Comparison of ENCODE assay signal across 15 cellular contexts in the genomic region with DNA sequence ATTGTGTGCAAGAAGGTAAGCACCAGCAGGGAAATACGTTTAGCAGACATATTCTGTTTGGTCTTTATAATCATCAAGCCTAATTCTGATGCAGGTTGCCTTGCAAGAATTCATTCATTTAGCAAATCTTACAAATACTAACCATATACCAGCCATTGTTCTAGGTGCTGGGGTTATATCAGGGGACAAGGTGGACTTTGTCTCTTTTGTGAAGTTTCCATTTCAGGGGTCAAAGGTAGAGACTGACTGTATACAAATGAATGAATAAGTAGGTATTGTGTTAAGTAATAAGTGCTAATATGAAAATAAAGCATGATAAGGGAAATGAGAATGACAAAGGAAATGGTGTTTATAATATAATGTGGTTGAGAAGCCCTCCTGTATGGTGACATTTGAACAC.
DNase-seq lines count a peak whose midpoint lies in the region; ATAC-seq and FAIRE-seq lines count a peak whose summit lies in the region.
"Had no signal": no experiment of that assay in that cellular context is flagged by ENCODE, and none has a peak within 500 bp of the region (broad histone marks: within the 10 kb centered on the region; RNA-seq: fewer than 3 reads in every experiment).

No MANE protein-coding gene starts in this region.

- no peak for DNase-seq in activated naive CD4-positive, alpha-beta T cell treated with anti-CD3 and anti-CD28 coated beads, Interleukin-2, amount 10 ng/mL, durations not matched to agents 7 days and 5 days
- DNase-seq in activated naive CD8-positive, alpha-beta T cell treated with anti-CD3 and anti-CD28 coated beads, Interleukin-2, amount 50 U/mL, for 24 hours = no peak
- DNase-seq in memory B cell (ENCODE audit: low spot score in 2 of 2) (no peak), COLO668 (lab: John Stamatoyannopoulos, UW; ENCODE audit: unreplicated experiment) (no peak), urothelium cell line (ENCODE audit: low spot score) (no peak)
- DNase-seq in effector CD4-positive, alpha-beta T cell = no peak
- DNase-seq: ACHN; C1 segment of cervical spinal cord; Caco-2; CD4-positive, alpha-beta T cell; DND-41; GDM1; GOT3 had no signal

- ATAC-seq in activated naive CD8-positive, alpha-beta T cell treated with anti-CD3 and anti-CD28 coated beads, Interleukin-2, amount 50 U/mL, for 24 hours = no peak
- ATAC-seq in memory B cell (ENCODE audit: low read depth) = no peak

- H3K9me3 Mint-ChIP-seq in activated naive CD4-positive, alpha-beta T cell treated with anti-CD3 and anti-CD28 coated beads, Interleukin-2, amount 50 U/mL, for 24 hours = no peaks in the 10 kb centered on the region
- no peaks in the 10 kb centered on the region for H3K9me3 Mint-ChIP-seq in activated naive CD4-positive, alpha-beta T cell treated with anti-CD3 and anti-CD28 coated beads, Interleukin-2, amount 10 ng/mL, durations not matched to agents 7 days and 5 days
- no peaks in the 10 kb centered on the region for H3K9me3 Mint-ChIP-seq in activated naive CD8-positive, alpha-beta T cell treated with anti-CD3 and anti-CD28 coated beads, Interleukin-2, amount 50 U/mL, for 24 hours
- H3K9me3 Mint-ChIP-seq in memory B cell = no peaks in the 10 kb centered on the region
- H3K9me3 Mint-ChIP-seq: CD4-positive, alpha-beta T cell had no signal

- peaks cover 14% of the 10 kb centered on the region for H3K36me3 Mint-ChIP-seq in activated naive CD4-positive, alpha-beta T cell treated with anti-CD3 and anti-CD28 coated beads, Interleukin-2, amount 50 U/mL, for 24 hours
- peaks cover 29% of the 10 kb centered on the region for H3K36me3 Mint-ChIP-seq in activated naive CD4-positive, alpha-beta T cell treated with anti-CD3 and anti-CD28 coated beads, Interleukin-2, amount 10 ng/mL, durations not matched to agents 7 days and 5 days
- peaks cover 23% of the 10 kb centered on the region for H3K36me3 Mint-ChIP-seq in activated naive CD8-positive, alpha-beta T cell treated with anti-CD3 and anti-CD28 coated beads, Interleukin-2, amount 50 U/mL, for 24 hours (ENCODE audit: low read depth)
- H3K36me3 Mint-ChIP-seq in memory B cell = peaks cover 22% of the 10 kb centered on the region

- no peak for FAIRE-seq in urothelium cell line (lab: Jason Lieb, UNC)
- FAIRE-seq: GM12892 had no signal

- H3K4me1 Mint-ChIP-seq in activated naive CD4-positive, alpha-beta T cell treated with anti-CD3 and anti-CD28 coated beads, Interleukin-2, amount 50 U/mL, for 24 hours = peaks cover 26% of the 10 kb centered on the region
- peaks cover 19% of the 10 kb centered on the region for H3K4me1 Mint-ChIP-seq in activated naive CD4-positive, alpha-beta T cell treated with anti-CD3 and anti-CD28 coated beads, Interleukin-2, amount 10 ng/mL, durations not matched to agents 7 days and 5 days
- H3K4me1 Mint-ChIP-seq in activated naive CD8-positive, alpha-beta T cell treated with anti-CD3 and anti-CD28 coated beads, Interleukin-2, amount 50 U/mL, for 24 hours = peaks cover 10% of the 10 kb centered on the region
- peaks cover 10% of the 10 kb centered on the region for H3K4me1 Mint-ChIP-seq in memory B cell

- no peaks in the 10 kb centered on the region for H3K27me3 Mint-ChIP-seq in activated naive CD4-positive, alpha-beta T cell treated with anti-CD3 and anti-CD28 coated beads, Interleukin-2, amount 50 U/mL, for 24 hours
- H3K27me3 Mint-ChIP-seq in activated naive CD4-positive, alpha-beta T cell treated with anti-CD3 and anti-CD28 coated beads, Interleukin-2, amount 10 ng/mL, durations not matched to agents 7 days and 5 days = no peaks in the 10 kb centered on the region
- no peaks in the 10 kb centered on the region for H3K27me3 Mint-ChIP-seq in activated naive CD8-positive, alpha-beta T cell treated with anti-CD3 and anti-CD28 coated beads, Interleukin-2, amount 50 U/mL, for 24 hours
- H3K27me3 Mint-ChIP-seq in memory B cell = no peaks in the 10 kb centered on the region
- H3K27me3 Mint-ChIP-seq: CD4-positive, alpha-beta T cell had no signal

- CTCF ChIA-PET in activated naive CD4-positive, alpha-beta T cell treated with anti-CD3 and anti-CD28 coated beads, Interleukin-2, amount 10 ng/mL, durations not matched to agents 7 days and 5 days (lab: Charles Lee) = interaction anchor here (4.0 kb wide), 1 partner anchor 141 kb away, joined by 29 read pairs; the partner anchor contains the start of gene LIX1

- peak overlapping the region; percentile 71 for H3K27ac Mint-ChIP-seq in activated naive CD4-positive, alpha-beta T cell treated with anti-CD3 and anti-CD28 coated beads, Interleukin-2, amount 50 U/mL, for 24 hours
- H3K27ac Mint-ChIP-seq in activated naive CD4-positive, alpha-beta T cell treated with anti-CD3 and anti-CD28 coated beads, Interleukin-2, amount 10 ng/mL, durations not matched to agents 7 days and 5 days = no peak overlapping the region
- H3K27ac Mint-ChIP-seq in activated naive CD8-positive, alpha-beta T cell treated with anti-CD3 and anti-CD28 coated beads, Interleukin-2, amount 50 U/mL, for 24 hours = peak overlapping the region; percentile 55
- H3K27ac Mint-ChIP-seq in memory B cell = peak overlapping the region; percentile 65
- H3K27ac Mint-ChIP-seq: CD4-positive, alpha-beta T cell had no signal

- no peak overlapping the region for H3K4me3 Mint-ChIP-seq in activated naive CD4-positive, alpha-beta T cell treated with anti-CD3 and anti-CD28 coated beads, Interleukin-2, amount 50 U/mL, for 24 hours
- no peak overlapping the region for H3K4me3 Mint-ChIP-seq in activated naive CD4-positive, alpha-beta T cell treated with anti-CD3 and anti-CD28 coated beads, Interleukin-2, amount 10 ng/mL, durations not matched to agents 7 days and 5 days
- no peak overlapping the region for H3K4me3 Mint-ChIP-seq in activated naive CD8-positive, alpha-beta T cell treated with anti-CD3 and anti-CD28 coated beads, Interleukin-2, amount 50 U/mL, for 24 hours
- H3K4me3 Mint-ChIP-seq in memory B cell = no peak overlapping the region
- H3K4me3 Mint-ChIP-seq: CD4-positive, alpha-beta T cell had no signal
